ENCODE assay signal across 7 cellular contexts in the genomic region with DNA sequence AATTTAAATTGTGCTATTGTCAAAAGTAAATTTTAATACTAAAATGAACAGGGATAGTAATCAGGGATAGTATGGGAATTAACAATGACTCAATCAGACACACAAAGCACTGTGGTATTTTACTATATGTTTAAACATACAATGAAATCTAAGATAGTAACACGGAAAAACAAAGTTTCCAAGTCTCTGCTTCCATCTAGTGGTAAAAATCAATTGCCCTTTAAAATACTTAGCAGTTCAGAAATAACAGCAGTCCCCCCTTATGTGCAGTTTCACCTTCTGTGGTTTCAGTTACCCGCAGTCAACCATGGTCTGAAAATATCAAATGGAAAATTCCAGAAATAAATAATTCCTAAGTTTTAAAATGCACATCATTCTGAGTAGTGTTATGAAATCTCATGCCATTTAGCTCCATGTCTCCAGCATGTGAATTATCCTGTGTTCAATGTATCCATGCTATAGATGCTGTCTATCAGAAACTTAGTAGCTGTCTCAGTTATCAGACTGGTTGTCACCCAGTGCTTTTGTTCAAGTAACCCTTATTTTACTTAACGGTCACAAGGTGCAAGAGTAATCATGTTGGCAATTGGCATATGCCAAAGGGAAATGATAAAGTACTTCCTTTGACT. TPM values are rescaled to one million over a fixed set of nuclear protein-coding genes. Genes with fewer than 3 reads are reported as not detected.
DNase-seq lines count a peak whose midpoint lies in the region; FAIRE-seq and TF ChIP-seq lines count a peak whose summit lies in the region.

No MANE protein-coding gene starts in this region.

- H3K9me3 Mint-ChIP-seq in mesothelial cell of epicardium = peaks cover 5% of the 10 kb centered on the region

- H3K27ac Mint-ChIP-seq in mesothelial cell of epicardium = no peak overlapping the region

- H3K4me1 ChIP-seq in prostate gland (replicated peaks) = no peaks in the 10 kb centered on the region

- H3K9me3 ChIP-seq in prostate gland = no peaks in the 10 kb centered on the region

- H3K4me1 Mint-ChIP-seq in mesothelial cell of epicardium = no peaks in the 10 kb centered on the region

- TF ChIP-seq CTCF in cardiac fibroblast (IDR thresholded peaks at IDR 0.05; ENCODE audit: low read depth, low read length) = peak; percentile 53
- TF ChIP-seq CTCF in prostate gland (IDR thresholded peaks at IDR 0.05) = peak in 3 of 4 experiments; percentile 14 to 53 (median 27)
- no peak for TF ChIP-seq CTCF in mesothelial cell of epicardium (IDR thresholded peaks at IDR 0.05; ENCODE audit: unreplicated experiment)

- no peaks in the 10 kb centered on the region for H3K27me3 ChIP-seq in prostate gland (replicated peaks; ENCODE audit: insufficient read depth)

- peak; percentile 3 for DNase-seq in H4 (ENCODE audit: low spot score)
- peak; percentile 22 for DNase-seq in NCI-H748 (lab: John Stamatoyannopoulos, UW; ENCODE audit: unreplicated experiment)
- peak; percentile 29 to 46 for DNase-seq in cardiac fibroblast (ENCODE audit: low read depth in 2 of 2)
- no peak for DNase-seq in prostate gland (ENCODE audit: low spot score)
- DNase-seq in mesothelial cell of epicardium (ENCODE audit: low spot score in 2 of 2, unreplicated experiment in 2 of 2) = no peak
- no peak for DNase-seq in caudate nucleus (lab: John Stamatoyannopoulos, UW)

- no peak overlapping the region for H3K4me3 ChIP-seq in cardiac fibroblast (replicated peaks in 1 of 2; ENCODE audit: low read depth in 2 of 2, low read length in 2 of 2)
- H3K4me3 ChIP-seq in prostate gland = no peak overlapping the region

- H3K27me3 Mint-ChIP-seq in mesothelial cell of epicardium (ENCODE audit: low read depth) = no peaks in the 10 kb centered on the region

- H3K27ac ChIP-seq in prostate gland (no peak overlapping the region), caudate nucleus (ENCODE audit: low read depth, low read length) (no peak overlapping the region)

- intact Hi-C loops in prostate gland (cut with DNase I) = no loop called here

- no peak overlapping the region for H3K4me3 Mint-ChIP-seq in mesothelial cell of epicardium

- peaks cover 5% of the 10 kb centered on the region for H3K36me3 Mint-ChIP-seq in mesothelial cell of epicardium

- peak; percentile 86 for FAIRE-seq in G401.6 (lab: Jason Lieb, UNC)

- 44% methylated on average over 3 of the region's 3 CpGs for WGBS in prostate gland

- no peak for TF ChIP-seq POLR2A in prostate gland (IDR thresholded peaks at IDR 0.05)

- no peaks in the 10 kb centered on the region for H3K36me3 ChIP-seq in prostate gland

RNA-seq across cellular contexts. Expression of gene AHI1, which starts 58.5 kb away (rescaled TPM):
- 1.9 and 6.4 TPM in 2 replicates for total RNA-seq in H4 (2014; rRNA removed; shearing (Covaris generic))
- total RNA-seq in prostate gland (10 to 100 TPM; 18.0 to 37.9 TPM), mesothelial cell of epicardium (39.7 to 42.6 TPM (median 41.6 TPM) in 3 replicates)

Comparison
In these comparisons a context has a peak if more than half of its experiments do, and no peak if none do; other contexts are left out.
1. DNase-seq: peak in H4 (single experiment), NCI-H748 (single experiment) and cardiac fibroblast (2 of 2); none in prostate gland (single experiment), mesothelial cell of epicardium (0 of 2) and caudate nucleus (0 of 61).